8 cellular contexts compared by ENCODE assay signal in the genomic region with DNA sequence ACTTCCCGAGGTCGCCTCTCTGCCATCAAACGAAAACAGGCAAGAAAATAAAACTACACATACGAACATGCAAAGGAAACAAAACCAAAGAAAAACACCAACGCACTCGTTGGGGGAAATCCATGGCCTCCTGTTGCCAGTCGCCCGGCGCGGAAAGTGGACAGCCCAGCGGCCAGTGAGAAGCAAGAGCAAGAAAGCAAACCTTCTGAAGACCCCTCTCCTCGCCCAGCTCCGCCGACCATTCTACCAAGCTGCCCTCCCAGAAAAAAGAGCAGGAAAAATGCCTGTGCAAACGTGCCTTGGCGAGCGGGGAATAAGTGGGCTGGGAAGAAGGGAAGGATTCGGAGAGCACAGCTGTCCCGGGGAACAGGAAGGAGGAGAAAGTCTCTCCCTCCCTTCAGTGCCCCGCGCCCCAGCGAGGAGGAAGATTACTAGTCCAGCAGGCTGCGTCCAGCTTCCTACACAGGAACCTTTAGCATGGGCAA. TPM values are rescaled to one million over a fixed set of nuclear protein-coding genes. Genes with fewer than 3 reads are reported as not detected.
DNase-seq lines count a peak whose midpoint lies in the region; TF ChIP-seq lines count a peak whose summit lies in the region.

No MANE protein-coding gene starts in this region.

- peak overlapping the region; percentile 40 to 50 for H3K9ac ChIP-seq in liver (ENCODE audit: low read depth in 1 of 2, low read length in 2 of 2)
- peak overlapping the region; percentile 61 to 82 for H3K9ac ChIP-seq in stomach smooth muscle (ENCODE audit: low read length in 2 of 2)

- peak overlapping the region; percentile 85 for H3K4me3 Mint-ChIP-seq in activated T-cell treated with anti-CD3 and anti-CD28 coated beads, Interleukin-2, amount 50 U/mL, for 24 hours

- H3K4me3 ChIP-seq in liver (ENCODE audit: low read depth in 1 of 3, low read length in 3 of 3) (peak overlapping the region; percentile 74 to 88 (median 78)), stomach smooth muscle (ENCODE audit: low read length in 2 of 2) (peak overlapping the region; percentile 71 to 87)

- no peaks in the 10 kb centered on the region for H3K9me3 Mint-ChIP-seq in activated T-cell treated with anti-CD3 and anti-CD28 coated beads, Interleukin-2, amount 50 U/mL, for 24 hours

- no peak for DNase-seq in activated T-cell treated with anti-CD3 and anti-CD28 coated beads, Interleukin-2, amount 50 U/mL, for 24 hours
- no peak for DNase-seq in activated T-cell treated with anti-CD3 and anti-CD28 coated beads, Interleukin-2, amount 50 U/mL, for 1 hour
- peak; percentile 67 for DNase-seq in SHP77 treated with DMSO at 0.1 percent for 48 hours (lab: John Stamatoyannopoulos, UW)
- peak; percentile 34 for DNase-seq in central memory CD4-positive, alpha-beta T cell
- DNase-seq in GF-D8 (lab: John Stamatoyannopoulos, UW), result no peak
- DNase-seq in NCI-H128 (lab: John Stamatoyannopoulos, UW; ENCODE audit: unreplicated experiment), result no peak

- TF ChIP-seq RAD21 in liver (IDR thresholded peaks at IDR 0.05), result no peak

- H3K36me3 ChIP-seq in liver (ENCODE audit: control insufficient read depth in 4 of 4, insufficient read depth in 3 of 4, low read depth in 1 of 4, low read length in 3 of 4) (no peaks in the 10 kb centered on the region), stomach smooth muscle (ENCODE audit: control insufficient read depth in 2 of 2, insufficient read depth in 2 of 2, low read length in 2 of 2) (no peaks in the 10 kb centered on the region)

- under 1% methylated on average over 23 of the region's 23 CpGs for WGBS in liver

- H3K27ac ChIP-seq in liver (ENCODE audit: low read depth in 1 of 2, low read length in 2 of 2) (peak overlapping the region; percentile 79 to 82), stomach smooth muscle (ENCODE audit: low read length) (peak overlapping the region; percentile 81)

- no peaks in the 10 kb centered on the region for H3K9me3 ChIP-seq in liver (ENCODE audit: control insufficient read depth in 4 of 4, low read length in 3 of 4)
- H3K9me3 ChIP-seq in stomach smooth muscle (ENCODE audit: control insufficient read depth in 2 of 2, low read length in 2 of 2), result no peaks in the 10 kb centered on the region

- peak overlapping the region; percentile 83 for H3K27ac Mint-ChIP-seq in activated T-cell treated with anti-CD3 and anti-CD28 coated beads, Interleukin-2, amount 50 U/mL, for 24 hours

- H3K4me1 Mint-ChIP-seq in activated T-cell treated with anti-CD3 and anti-CD28 coated beads, Interleukin-2, amount 50 U/mL, for 24 hours (ENCODE audit: low read depth), result peaks cover 38% of the 10 kb centered on the region

- H3K4me1 ChIP-seq in liver (ENCODE audit: control insufficient read depth in 4 of 4, insufficient read depth in 4 of 4, low read length in 3 of 4) (peaks cover 2 to 41% (median 22%) of the 10 kb centered on the region in 4 donors), stomach smooth muscle (ENCODE audit: control insufficient read depth, insufficient read depth, low read length) (peaks cover 5% of the 10 kb centered on the region)

- peaks cover 49% of the 10 kb centered on the region for H3K27me3 Mint-ChIP-seq in activated T-cell treated with anti-CD3 and anti-CD28 coated beads, Interleukin-2, amount 50 U/mL, for 24 hours

- H3K36me3 Mint-ChIP-seq in activated T-cell treated with anti-CD3 and anti-CD28 coated beads, Interleukin-2, amount 50 U/mL, for 24 hours (ENCODE audit: low read depth), result peaks cover 3% of the 10 kb centered on the region

- TF ChIP-seq CTCF in liver (IDR thresholded peaks at IDR 0.05; ENCODE audit: low read depth, low read length, missing input control), result no peak

- H3K27me3 ChIP-seq in liver (ENCODE audit: control insufficient read depth in 4 of 4, insufficient read depth in 4 of 4, low read length in 3 of 4), result no peaks in the 10 kb centered on the region
- H3K27me3 ChIP-seq in stomach smooth muscle (ENCODE audit: control insufficient read depth in 1 of 2, insufficient read depth in 2 of 2, low read length in 2 of 2), result no peaks in the 10 kb centered on the region

TF ChIP-seq in liver, 16 proteins besides CTCF, POLR2A, EP300 and RAD21:
- peak in 1 of 2 donors; percentile 9 for TF ChIP-seq HNF4A (conservative IDR thresholded peaks at IDR 0.05)
- TF ChIP-seq, protein P1, sequence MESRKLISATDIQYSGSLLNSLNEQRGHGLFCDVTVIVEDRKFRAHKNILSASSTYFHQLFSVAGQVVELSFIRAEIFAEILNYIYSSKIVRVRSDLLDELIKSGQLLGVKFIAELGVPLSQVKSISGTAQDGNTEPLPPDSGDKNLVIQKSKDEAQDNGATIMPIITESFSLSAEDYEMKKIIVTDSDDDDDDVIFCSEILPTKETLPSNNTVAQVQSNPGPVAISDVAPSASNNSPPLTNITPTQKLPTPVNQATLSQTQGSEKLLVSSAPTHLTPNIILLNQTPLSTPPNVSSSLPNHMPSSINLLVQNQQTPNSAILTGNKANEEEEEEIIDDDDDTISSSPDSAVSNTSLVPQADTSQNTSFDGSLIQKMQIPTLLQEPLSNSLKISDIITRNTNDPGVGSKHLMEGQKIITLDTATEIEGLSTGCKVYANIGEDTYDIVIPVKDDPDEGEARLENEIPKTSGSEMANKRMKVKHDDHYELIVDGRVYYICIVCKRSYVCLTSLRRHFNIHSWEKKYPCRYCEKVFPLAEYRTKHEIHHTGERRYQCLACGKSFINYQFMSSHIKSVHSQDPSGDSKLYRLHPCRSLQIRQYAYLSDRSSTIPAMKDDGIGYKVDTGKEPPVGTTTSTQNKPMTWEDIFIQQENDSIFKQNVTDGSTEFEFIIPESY (IDR thresholded peaks at IDR 0.05), result no peak

RNA-seq across cellular contexts. Expression of a gene that starts 0.8 kb away (rescaled TPM):
- 10 to 100 TPM; 19.3 to 31.8 TPM for total RNA-seq in liver
- polyA plus RNA-seq in liver, result 10 to 100 TPM in 1 of 2 donors, 1 to 10 TPM in 1; 9.0 to 11.2 TPM

Comparison
In these comparisons a context has a peak if more than half of its experiments do, and no peak if none do; other contexts are left out.
1. DNase-seq: peak in SHP77 treated with DMSO at 0.1 percent for 48 hours (single experiment) and central memory CD4-positive, alpha-beta T cell (single experiment); none in activated T-cell treated with anti-CD3 and anti-CD28 coated beads, Interleukin-2, amount 50 U/mL, for 24 hours (single experiment), activated T-cell treated with anti-CD3 and anti-CD28 coated beads, Interleukin-2, amount 50 U/mL, for 1 hour (single experiment), GF-D8 (single experiment) and NCI-H128 (single experiment).